Comparison of ENCODE assay signal across 12 cellular contexts in the genomic region with DNA sequence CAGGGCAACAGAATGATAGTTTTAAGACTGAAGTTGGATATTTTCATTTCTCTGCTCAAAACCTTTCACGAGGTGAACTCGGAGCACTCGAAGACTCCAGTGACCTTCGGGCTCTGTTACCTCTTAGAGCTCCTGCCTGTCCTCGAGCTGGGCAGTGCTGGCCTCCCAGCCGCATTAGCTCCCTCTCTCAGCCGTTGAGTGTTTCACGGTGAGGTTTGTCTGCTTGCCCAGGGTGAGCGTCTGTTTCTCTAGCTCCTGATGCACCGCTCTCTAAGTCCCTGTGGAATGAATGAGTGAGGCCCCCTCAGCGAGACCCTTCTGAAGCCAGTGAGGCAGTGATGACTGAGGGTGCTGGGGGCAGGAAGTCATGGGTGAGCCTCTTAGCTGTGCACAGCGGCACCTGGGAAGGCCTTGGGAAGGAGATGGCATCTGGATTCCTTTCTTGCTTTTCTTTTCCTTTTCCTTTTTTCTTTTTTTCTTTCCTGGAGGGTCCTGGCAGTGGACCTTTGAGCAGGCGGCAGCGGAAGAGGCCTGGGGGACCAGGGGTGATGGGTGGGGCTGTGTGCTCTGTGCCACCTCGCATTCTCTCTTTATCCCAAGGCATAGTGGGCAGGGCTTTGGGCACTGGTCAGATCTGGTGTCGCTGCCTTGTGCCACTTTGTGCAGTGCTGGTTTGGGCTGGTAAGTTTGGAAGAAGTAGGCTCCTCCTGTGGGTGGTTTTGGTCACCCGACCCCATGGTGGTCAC. TPM values are rescaled to one million over a fixed set of nuclear protein-coding genes. Genes with fewer than 3 reads are reported as not detected.
DNase-seq lines count a peak whose midpoint lies in the region; ATAC-seq and TF ChIP-seq lines count a peak whose summit lies in the region.
"Had no signal": no experiment of that assay in that cellular context is flagged by ENCODE, and none has a peak within 500 bp of the region (broad histone marks: within the 10 kb centered on the region; RNA-seq: fewer than 3 reads in every experiment).

No MANE protein-coding gene starts in this region.

- TSS peak; percentile 33 for BruUV-seq in Calu3 (replicated peaks; lab: Mats Ljungman, UMichigan)

- peaks cover 66% of the 10 kb centered on the region for H3K79me2 ChIP-seq in KMS-11 (ENCODE audit: insufficient read depth, low read depth)

- H3K4me2 ChIP-seq in KMS-11: peak overlapping the region; percentile 75

- peak overlapping the region; percentile 22 for H3K4me3 Mint-ChIP-seq in Calu3 (ENCODE audit: low read depth, unreplicated experiment)
- H3K4me3 Mint-ChIP-seq in central memory CD8-positive, alpha-beta T cell: peak overlapping the region; percentile 98
- H3K4me3 Mint-ChIP-seq in nephron: peak overlapping the region; percentile 92 to 97 (median 93)

- H3K9me3 Mint-ChIP-seq in Calu3 (ENCODE audit: low read depth, unreplicated experiment) (no peaks in the 10 kb centered on the region), nephron (no peaks in the 10 kb centered on the region)
- H3K9me3 Mint-ChIP-seq in central memory CD8-positive, alpha-beta T cell: no peaks in the 10 kb centered on the region

- H3K4me3 ChIP-seq in KMS-11 (IDR thresholded peaks at IDR 0.05; ENCODE audit: insufficient read depth, low read depth, low read length): no peak overlapping the region
- H3K4me3 ChIP-seq: adrenal gland had no signal

- TF ChIP-seq CTCF in Calu3 (IDR thresholded peaks at IDR 0.05; ENCODE audit: unreplicated experiment) (no peak), KMS-11 (conservative IDR thresholded peaks at IDR 0.05; ENCODE audit: low read depth, low read length) (no peak), nephron (IDR thresholded peaks at IDR 0.05; ENCODE audit: unreplicated experiment in 3 of 3) (no peak)

- intact Hi-C loops in Calu3 (cut with micrococcal nuclease; ENCODE audit: unreplicated experiment): no loop called here

- no peaks in the 10 kb centered on the region for H3K27me3 ChIP-seq in KMS-11 (ENCODE audit: insufficient read depth, low read depth)
- H3K27me3 ChIP-seq: adrenal gland had no signal

- peaks cover 12% of the 10 kb centered on the region for H3K4me1 ChIP-seq in KMS-11 (ENCODE audit: low read depth, poor library complexity, severe bottlenecking)
- H3K4me1 ChIP-seq: foreskin keratinocyte had no signal

- H3K27ac Mint-ChIP-seq in Calu3 (ENCODE audit: unreplicated experiment) (no peak overlapping the region), nephron (peak overlapping the region in 2 of 3 experiments; percentile 5 to 34)
- H3K27ac Mint-ChIP-seq in central memory CD8-positive, alpha-beta T cell (ENCODE audit: low read depth): peak overlapping the region; percentile 86

- DNase-seq in Calu3 (no peak), NCI-H82 (lab: John Stamatoyannopoulos, UW) (no peak), cerebellar nuclear complex (lab: John Stamatoyannopoulos, UW) (no peak), NCI-H526 treated with DMSO at 0.1 percent for 48 hours (lab: John Stamatoyannopoulos, UW) (no peak)
- DNase-seq in central memory CD8-positive, alpha-beta T cell (ENCODE audit: low spot score in 2 of 2): no peak
- DNase-seq: adrenal gland, foreskin keratinocyte, NCI-H2029 treated with DMSO at 0.1 percent for 48 hours had no signal

- no peak for ATAC-seq in central memory CD8-positive, alpha-beta T cell (replicated peaks; ENCODE audit: extremely low read depth, poor library complexity, severe bottlenecking)
- ATAC-seq in esophagus mucosa: no peak
- ATAC-seq: foreskin keratinocyte had no signal

- peaks cover 16% of the 10 kb centered on the region for H3K27me3 Mint-ChIP-seq in Calu3 (ENCODE audit: unreplicated experiment)
- peaks cover 8% of the 10 kb centered on the region for H3K27me3 Mint-ChIP-seq in central memory CD8-positive, alpha-beta T cell
- peaks cover 4% of the 10 kb centered on the region for H3K27me3 Mint-ChIP-seq in nephron (ENCODE audit: low read depth)

- H3K36me3 ChIP-seq in KMS-11 (ENCODE audit: insufficient read depth): no peaks in the 10 kb centered on the region

- H3K4me1 Mint-ChIP-seq in Calu3 (ENCODE audit: low read depth, unreplicated experiment) (peaks cover 9% of the 10 kb centered on the region), nephron (peaks cover 40% of the 10 kb centered on the region)
- peaks cover 54% of the 10 kb centered on the region for H3K4me1 Mint-ChIP-seq in central memory CD8-positive, alpha-beta T cell

- H4K20me1 ChIP-seq in KMS-11 (ENCODE audit: insufficient read depth): no peaks in the 10 kb centered on the region

- H2AFZ ChIP-seq in KMS-11 (ENCODE audit: low read depth): no peak overlapping the region

- no peak overlapping the region for H3K27ac ChIP-seq in KMS-11
- H3K27ac ChIP-seq: adrenal gland, foreskin keratinocyte, neutrophil had no signal

- CTCF ChIA-PET in Calu3 (lab: Charles Lee): no interaction called here

- H3K9ac ChIP-seq in KMS-11: no peak overlapping the region

- H3K36me3 Mint-ChIP-seq in Calu3 (ENCODE audit: insufficient read depth, unreplicated experiment) (peaks cover 11% of the 10 kb centered on the region), nephron (ENCODE audit: low read depth) (no peaks in the 10 kb centered on the region)
- H3K36me3 Mint-ChIP-seq in central memory CD8-positive, alpha-beta T cell (ENCODE audit: insufficient read depth): peaks cover 8% of the 10 kb centered on the region

RNA-seq across cellular contexts. Expression of gene PSMG4, which starts 2.2 kb away (rescaled TPM):
- 17.6 and 17.8 TPM in 2 replicates for total RNA-seq in Calu3 (2022)
- 19.6 TPM for total RNA-seq in esophagus mucosa

RNA-seq across cellular contexts. Expression of gene TUBB2B, which starts 33.5 kb away (rescaled TPM):
- 2.5 and 3.0 TPM in 2 replicates for total RNA-seq in Calu3 (2022)
- 3.0 TPM for total RNA-seq in esophagus mucosa

Comparison
In these comparisons a context has a peak if more than half of its experiments do, and no peak if none do; other contexts are left out.
1. H3K4me3 Mint-ChIP-seq: peak in every context shown above with its lines; median percentile 98 in central memory CD8-positive, alpha-beta T cell; 93 in nephron; 22 in Calu3.